1 cellular context compared by ENCODE assay signal in the genomic region with DNA sequence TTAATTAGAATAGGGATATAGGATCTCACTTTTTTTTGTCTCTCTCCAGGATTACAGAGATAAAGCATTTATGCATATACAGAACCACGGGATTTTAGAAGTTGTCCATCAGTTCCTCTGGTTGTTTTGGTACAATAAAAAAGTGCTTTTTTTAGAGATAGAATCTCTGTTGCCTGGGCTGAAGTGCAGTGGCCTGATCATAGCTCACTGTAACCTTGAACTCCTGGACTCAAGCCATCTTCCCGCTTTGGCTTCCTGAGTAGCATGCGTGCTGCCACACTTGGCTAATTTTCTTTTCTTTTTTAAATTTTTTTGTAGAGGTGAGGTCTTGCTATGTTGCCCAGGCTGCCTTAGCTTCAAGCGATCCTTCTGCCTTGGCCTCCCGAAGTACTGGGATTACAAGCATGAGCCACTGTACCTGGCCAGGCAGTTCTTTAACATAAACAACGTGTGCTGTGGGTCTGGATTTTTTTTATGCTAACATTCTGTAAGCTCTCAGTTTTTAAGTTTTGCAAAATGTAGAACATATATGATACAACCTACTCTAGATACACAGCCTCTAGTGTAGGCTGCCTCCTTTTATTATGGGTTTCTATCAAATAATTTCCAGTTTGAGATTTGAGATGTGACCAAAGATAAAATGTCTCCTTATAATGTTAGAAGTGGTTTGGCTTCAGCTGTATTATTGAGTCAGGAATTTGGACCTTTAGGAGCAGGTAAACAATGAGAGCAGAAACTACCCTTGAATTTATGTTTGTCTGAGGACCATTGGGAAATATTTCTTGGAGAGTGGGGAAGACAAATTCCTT.
TF ChIP-seq lines count a peak whose summit lies in the region.

No MANE protein-coding gene starts in this region.

TF ChIP-seq in endothelial cell of umbilical vein, 7 proteins besides CTCF, POLR2A, EP300 and RAD21:
- TF ChIP-seq POLR2AphosphoS5 (IDR thresholded peaks at IDR 0.05; ENCODE audit: insufficient read depth, low read depth, low read length) (no peak), FOS (IDR thresholded peaks at IDR 0.05; ENCODE audit: borderline replicate concordance, insufficient read depth, low read length) (no peak), GATA2 (IDR thresholded peaks at IDR 0.05; ENCODE audit: insufficient read depth, insufficient read length, low read depth, low read length) (peak; percentile 51), MYC (IDR thresholded peaks at IDR 0.05; ENCODE audit: low read depth, low read length) (no peak)
